In the genomic region with DNA sequence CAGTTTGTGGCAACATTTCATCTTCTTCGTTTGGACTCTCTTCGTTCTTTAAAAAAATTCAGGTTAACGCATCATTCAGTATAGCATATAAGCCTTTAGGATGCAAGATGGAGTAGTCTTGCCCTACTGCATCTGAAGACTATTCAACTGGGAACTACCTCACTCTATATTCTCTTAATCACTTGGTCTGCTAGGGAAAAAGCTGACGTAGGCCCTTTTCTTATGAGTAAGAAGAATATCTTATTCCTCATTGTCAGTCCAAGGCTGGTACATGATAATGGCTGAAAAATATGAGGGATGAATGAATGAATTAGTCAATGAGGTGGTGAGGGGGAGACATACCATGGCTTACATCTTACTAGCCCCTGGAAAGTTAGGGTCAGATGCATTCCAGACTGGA, we compare ENCODE assay signal across 3 cellular contexts.
TF ChIP-seq lines count a peak whose summit lies in the region.

No MANE protein-coding gene starts in this region.

TF ChIP-seq in HepG2, 621 proteins besides CTCF, POLR2A, EP300 and RAD21:
- no peak for TF ChIP-seq ZNF556 (CRISPR knock-in tag; IDR thresholded peaks at IDR 0.05; ENCODE audit: borderline replicate concordance)
- TF ChIP-seq ZNF781 (CRISPR knock-in tag; IDR thresholded peaks at IDR 0.05; ENCODE audit: borderline replicate concordance, not compliant biosample characterization) = no peak
- peak; percentile 55; the same call in 1 of the 2 replicates for TF ChIP-seq MAFF (IDR thresholded peaks at IDR 0.05; ENCODE audit: low read depth, low read length)
- no peak for TF ChIP-seq FOXM1 (CRISPR knock-in tag; IDR thresholded peaks at IDR 0.05)
- no peak for TF ChIP-seq ZC3H4 (CRISPR knock-in tag; IDR thresholded peaks at IDR 0.05; ENCODE audit: borderline replicate concordance)
- TF ChIP-seq ZBTB1 (CRISPR knock-in tag; IDR thresholded peaks at IDR 0.05; ENCODE audit: borderline replicate concordance) = no peak
- TF ChIP-seq, protein P1, sequence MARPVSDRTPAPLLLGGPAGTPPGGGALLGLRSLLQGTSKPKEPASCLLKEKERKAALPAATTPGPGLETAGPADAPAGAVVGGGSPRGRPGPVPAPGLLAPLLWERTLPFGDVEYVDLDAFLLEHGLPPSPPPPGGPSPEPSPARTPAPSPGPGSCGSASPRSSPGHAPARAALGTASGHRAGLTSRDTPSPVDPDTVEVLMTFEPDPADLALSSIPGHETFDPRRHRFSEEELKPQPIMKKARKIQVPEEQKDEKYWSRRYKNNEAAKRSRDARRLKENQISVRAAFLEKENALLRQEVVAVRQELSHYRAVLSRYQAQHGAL (CRISPR knock-in tag; IDR thresholded peaks at IDR 0.05; ENCODE audit: not compliant biosample characterization) = no peak
- TF ChIP-seq, protein P2, sequence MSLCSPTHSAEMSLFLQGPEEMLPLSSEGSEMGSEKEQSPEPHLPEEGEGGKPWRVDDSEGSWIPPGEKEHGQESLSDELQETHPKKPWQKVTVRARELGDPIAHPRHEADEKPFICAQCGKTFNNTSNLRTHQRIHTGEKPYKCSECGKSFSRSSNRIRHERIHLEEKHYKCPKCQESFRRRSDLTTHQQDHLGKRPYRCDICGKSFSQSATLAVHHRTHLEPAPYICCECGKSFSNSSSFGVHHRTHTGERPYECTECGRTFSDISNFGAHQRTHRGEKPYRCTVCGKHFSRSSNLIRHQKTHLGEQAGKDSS (CRISPR knock-in tag; IDR thresholded peaks at IDR 0.05; ENCODE audit: borderline replicate concordance, low read depth) = no peak
- TF ChIP-seq HNF4G (IDR thresholded peaks at IDR 0.05; ENCODE audit: borderline replicate concordance, low read depth, low read length) = no peak
- no peak for TF ChIP-seq HNF4G (CRISPR knock-in tag; IDR thresholded peaks at IDR 0.05; ENCODE audit: borderline replicate concordance, low read depth)
- peak; percentile 34 to 74 for TF ChIP-seq MAFK (conservative IDR thresholded peaks at IDR 0.05 in 1 of 2, IDR thresholded peaks at IDR 0.05 in 1 of 2; ENCODE audit: low read length in 2 of 2)

TF ChIP-seq in A549, 52 proteins besides CTCF, POLR2A, EP300 and RAD21:
- TF ChIP-seq PHF8 (IDR thresholded peaks at IDR 0.05; ENCODE audit: borderline replicate concordance, low read depth) (no peak), ESRRA (IDR thresholded peaks at IDR 0.05; ENCODE audit: borderline replicate concordance, low read length) (no peak), CBX8 (IDR thresholded peaks at IDR 0.05) (no peak), FOSB (CRISPR knock-in tag; IDR thresholded peaks at IDR 0.05) (no peak), MAFK (IDR thresholded peaks at IDR 0.05; ENCODE audit: partially characterized antibody) (peak; percentile 14)

TF ChIP-seq in IMR-90, 13 proteins besides CTCF, POLR2A, EP300 and RAD21:
- TF ChIP-seq MAFK (IDR thresholded peaks at IDR 0.05; ENCODE audit: low read depth, low read length) (0 out of 2 replicates have a peak, but pooled peaks have one; percentile 4), FOS (IDR thresholded peaks at IDR 0.05; ENCODE audit: low read depth, low read length) (no peak)
